1 cellular context compared by ENCODE assay signal in the genomic region with DNA sequence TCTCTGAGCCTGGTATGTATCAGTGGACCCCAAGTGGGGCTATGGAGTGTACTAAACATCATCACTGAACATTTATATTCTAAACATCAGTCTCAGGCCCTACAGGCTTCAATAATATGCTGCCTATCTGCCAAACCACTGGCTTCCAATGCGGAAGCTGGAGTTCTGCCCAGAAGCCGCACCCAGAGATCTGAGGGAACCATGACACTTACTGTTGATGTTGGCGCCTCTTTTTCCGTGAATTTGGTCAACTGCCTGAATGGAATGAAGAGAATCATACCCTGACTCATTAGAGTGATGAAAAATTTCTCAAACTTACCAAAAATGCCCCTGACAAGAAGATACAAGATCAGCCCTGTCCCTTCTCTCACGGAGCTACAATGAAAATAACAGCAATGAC.
TF ChIP-seq lines count a peak whose summit lies in the region.

No MANE protein-coding gene starts in this region.

TF ChIP-seq in endothelial cell of umbilical vein, 7 proteins besides CTCF, POLR2A, EP300 and RAD21 (continued from another document):
- TF ChIP-seq EZH2 (IDR thresholded peaks at IDR 0.05; ENCODE audit: borderline replicate concordance, low read depth, low read length, severe bottlenecking) (no peak), POLR2AphosphoS5 (IDR thresholded peaks at IDR 0.05; ENCODE audit: insufficient read depth, low read depth, low read length) (no peak), FOS (IDR thresholded peaks at IDR 0.05; ENCODE audit: borderline replicate concordance, insufficient read depth, low read length) (no peak)
